In genomic region chr2:72220170-72220569, GRCh38 we compare ENCODE assay signal across 9 cellular contexts.
DNase-seq lines count a peak whose midpoint lies in the region; ATAC-seq and TF ChIP-seq lines count a peak whose summit lies in the region.
"Had no signal": no experiment of that assay in that cellular context is flagged by ENCODE, and none has a peak within 500 bp of the region (broad histone marks: within the 10 kb centered on the region; RNA-seq: fewer than 3 reads in every experiment).

No MANE protein-coding gene starts in this region.

- peak; percentile 43 for TF ChIP-seq CTCF in DOHH2 (IDR thresholded peaks at IDR 0.05; ENCODE audit: low read depth, low read length, poor library complexity, severe bottlenecking)
- TF ChIP-seq CTCF in vagina (IDR thresholded peaks at IDR 0.05) = no peak

- no peak overlapping the region for H3K27ac ChIP-seq in DOHH2 (ENCODE audit: low read depth, low read length)
- H3K27ac ChIP-seq in vagina = no peak overlapping the region

- no peak overlapping the region for H3K4me3 ChIP-seq in DOHH2 (ENCODE audit: low read length)
- no peak overlapping the region for H3K4me3 ChIP-seq in vagina

- H3K4me2 ChIP-seq in DOHH2 (ENCODE audit: low read length) = no peak overlapping the region

- H3K79me2 ChIP-seq in DOHH2 (ENCODE audit: control insufficient read depth, low read length) = no peaks in the 10 kb centered on the region

- H3K27me3 ChIP-seq in DOHH2 (ENCODE audit: control insufficient read depth, low read length) = no peaks in the 10 kb centered on the region
- no peaks in the 10 kb centered on the region for H3K27me3 ChIP-seq in vagina

- no peaks in the 10 kb centered on the region for H3K9me3 ChIP-seq in DOHH2 (ENCODE audit: control insufficient read depth, insufficient read depth, low read length)
- no peaks in the 10 kb centered on the region for H3K9me3 ChIP-seq in vagina

- H3K4me1 ChIP-seq in DOHH2 (ENCODE audit: control insufficient read depth, low read length) (no peaks in the 10 kb centered on the region), vagina (no peaks in the 10 kb centered on the region)

- peak; percentile 75 for DNase-seq in SK-N-DZ (ENCODE audit: low spot score)
- DNase-seq in iPS-NIHi11 (ENCODE audit: low spot score) = peak; percentile 64
- DNase-seq in DMS114 treated with DMSO at 0.1 percent for 48 hours (lab: John Stamatoyannopoulos, UW; ENCODE audit: unreplicated experiment) = no peak
- no peak for DNase-seq in vagina (ENCODE audit: extremely low spot score in 2 of 2)
- DNase-seq: NCI-H1105 had no signal

- intact Hi-C loops in vagina (cut with DNase I) = no loop called here

- no peaks in the 10 kb centered on the region for H3K36me3 ChIP-seq in DOHH2 (ENCODE audit: control insufficient read depth, low read length)
- H3K36me3 ChIP-seq in vagina = no peaks in the 10 kb centered on the region

- no peaks in the 10 kb centered on the region for H4K20me1 ChIP-seq in DOHH2 (ENCODE audit: control insufficient read depth, insufficient read depth, low read depth, low read length)

- no peaks in the 10 kb centered on the region for H3F3A ChIP-seq in DOHH2 (ENCODE audit: control insufficient read depth, insufficient read depth)

- peak; percentile 46 for ATAC-seq in HG02642 (IDR thresholded peaks at IDR 0.05; ENCODE audit: poor library complexity, unreplicated experiment)
- ATAC-seq in GM21737 (IDR thresholded peaks at IDR 0.05; ENCODE audit: unreplicated experiment) = no peak
- ATAC-seq in GM21360 (IDR thresholded peaks at IDR 0.05; ENCODE audit: unreplicated experiment) = no peak

- no peaks in the 10 kb centered on the region for H3K9me2 ChIP-seq in DOHH2 (replicated peaks; ENCODE audit: control insufficient read depth, low read length)

- no peak for TF ChIP-seq POLR2A in vagina (IDR thresholded peaks at IDR 0.05)

Comparison
In these comparisons a context has a peak if more than half of its experiments do, and no peak if none do; other contexts are left out.
1. DNase-seq: peak in SK-N-DZ (single experiment) and iPS-NIHi11 (single experiment); none in DMS114 treated with DMSO at 0.1 percent for 48 hours (single experiment) and vagina (0 of 2).